Comparison of ENCODE assay signal across 15 cellular contexts in genomic region chr1:5493708-5494390, GRCh38.
"Had no signal": no experiment of that assay in that cellular context is flagged by ENCODE, and none has a peak within 500 bp of the region (broad histone marks: within the 10 kb centered on the region; RNA-seq: fewer than 3 reads in every experiment).

No MANE protein-coding gene starts in this region.

- DNase-seq: activated CD4-positive, alpha-beta T cell treated with anti-CD3 and anti-CD28 coated beads, Interleukin-2, amount 10 ng/mL, durations not matched to agents 7 days and 5 days; activated CD4-positive, CD25-positive, alpha-beta regulatory T cell; activated naive CD4-positive, alpha-beta T cell treated with Interleukin-2 at 50 U/mL for 16 hours; erythroblast; gastrocnemius medialis; mucosa of descending colon; naive thymus-derived CD4-positive, alpha-beta T cell; psoas muscle; stimulated activated CD4-positive, alpha-beta T cell treated with anti-CD3 and anti-CD28 coated beads, Interleukin-12 subunit alpha, Interleukin-12 subunit beta, amount 100 ng/mL, for 4 hours; stimulated activated CD4-positive, alpha-beta T cell treated with anti-CD3 and anti-CD28 coated beads, Interleukin-2, amount 100 ng/mL, for 24 hours; upper lobe of left lung had no signal

- H3K27me3 ChIP-seq: ascending aorta had no signal

- H3K9me3 Mint-ChIP-seq: activated CD4-positive, alpha-beta T cell treated with anti-CD3 and anti-CD28 coated beads, Interleukin-2, amount 10 ng/mL, durations not matched to agents 7 days and 5 days; T-helper 2 cell treated with Interferon-gamma antibody and Interleukin-4, amounts not matched to agents 5 μg/mL and 100 μg/mL, for 36 hours had no signal

- H3K4me1 Mint-ChIP-seq: activated CD4-positive, alpha-beta T cell treated with anti-CD3 and anti-CD28 coated beads, Interleukin-2, amount 10 ng/mL, durations not matched to agents 7 days and 5 days; naive thymus-derived CD4-positive, alpha-beta T cell had no signal

- H3K27ac ChIP-seq: ascending aorta, cardiac muscle cell, gastrocnemius medialis, psoas muscle, upper lobe of left lung had no signal

- H3K4me3 ChIP-seq: ascending aorta, cardiac muscle cell, gastrocnemius medialis, mucosa of descending colon, psoas muscle, upper lobe of left lung had no signal

- H3K9me3 ChIP-seq: ascending aorta, gastrocnemius medialis, mucosa of descending colon, psoas muscle, upper lobe of left lung had no signal

- H3K4me1 ChIP-seq: ascending aorta, gastrocnemius medialis, psoas muscle, upper lobe of left lung had no signal

- ATAC-seq: left lobe of liver; mucosa of descending colon; naive thymus-derived CD4-positive, alpha-beta T cell had no signal

- H3K36me3 ChIP-seq: ascending aorta, cardiac muscle cell, gastrocnemius medialis, upper lobe of left lung had no signal

- H3K4me3 Mint-ChIP-seq: activated CD4-positive, alpha-beta T cell treated with anti-CD3 and anti-CD28 coated beads, Interleukin-2, amount 10 ng/mL, durations not matched to agents 7 days and 5 days; naive thymus-derived CD4-positive, alpha-beta T cell; T-helper 2 cell treated with Interferon-gamma antibody and Interleukin-4, amounts not matched to agents 5 μg/mL and 100 μg/mL, for 36 hours had no signal

- H3K27me3 Mint-ChIP-seq: activated CD4-positive, alpha-beta T cell treated with anti-CD3 and anti-CD28 coated beads, Interleukin-2, amount 10 ng/mL, durations not matched to agents 7 days and 5 days had no signal

- H3K27ac Mint-ChIP-seq: activated CD4-positive, alpha-beta T cell treated with anti-CD3 and anti-CD28 coated beads, Interleukin-2, amount 10 ng/mL, durations not matched to agents 7 days and 5 days; T-helper 2 cell treated with Interferon-gamma antibody and Interleukin-4, amounts not matched to agents 5 μg/mL and 100 μg/mL, for 36 hours had no signal
